ENCODE assay signal across 16 cellular contexts in the genomic region with DNA sequence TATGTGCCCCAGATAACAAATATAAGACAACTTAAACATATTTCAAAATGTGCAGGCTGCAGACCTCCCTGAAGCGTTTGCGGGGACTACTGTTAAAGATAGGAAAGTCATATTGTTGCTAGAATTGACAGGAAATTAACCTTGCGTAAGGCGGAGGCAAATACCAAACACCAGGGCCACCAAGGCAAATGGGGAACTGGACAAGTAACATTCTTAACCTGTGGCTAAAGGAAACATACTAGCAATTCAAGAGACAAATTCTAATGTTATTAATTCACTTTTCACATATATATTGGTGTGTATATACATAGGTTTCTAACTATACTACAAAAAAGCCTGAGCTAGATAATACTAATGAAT. TPM values are rescaled to one million over a fixed set of nuclear protein-coding genes. Genes with fewer than 3 reads are reported as not detected.
DNase-seq lines count a peak whose midpoint lies in the region; ATAC-seq and TF ChIP-seq lines count a peak whose summit lies in the region.
"Had no signal": no experiment of that assay in that cellular context is flagged by ENCODE, and none has a peak within 500 bp of the region (broad histone marks: within the 10 kb centered on the region; RNA-seq: fewer than 3 reads in every experiment).

No MANE protein-coding gene starts in this region.

- TF ChIP-seq CTCF in PC-9 (conservative IDR thresholded peaks at IDR 0.05) (no peak; the same call in 1 of the 2 replicates), endodermal cell (conservative IDR thresholded peaks at IDR 0.05) (peak; percentile 9), smooth muscle cell (IDR thresholded peaks at IDR 0.05; ENCODE audit: borderline replicate concordance, insufficient read depth, poor library complexity, severe bottlenecking) (no peak)

- H3K9me3 Mint-ChIP-seq in activated naive CD8-positive, alpha-beta T cell (ENCODE audit: low read depth): no peaks in the 10 kb centered on the region
- no peaks in the 10 kb centered on the region for H3K9me3 Mint-ChIP-seq in activated naive CD8-positive, alpha-beta T cell treated with anti-CD3 and anti-CD28 coated beads for 36 hours
- no peaks in the 10 kb centered on the region for H3K9me3 Mint-ChIP-seq in endodermal cell
- H3K9me3 Mint-ChIP-seq: activated naive CD8-positive, alpha-beta T cell treated with anti-CD3 and anti-CD28 coated beads, Interleukin-2, amount 10 ng/mL, durations not matched to agents 7 days and 5 days had no signal

- H3K27me3 ChIP-seq in PC-9 (ENCODE audit: insufficient read depth, low read depth) (peaks cover 8% of the 10 kb centered on the region; the same call in 1 of the 2 replicates), endodermal cell (ENCODE audit: control insufficient read depth, insufficient read depth, low read length, poor library complexity, severe bottlenecking) (peaks cover 62% of the 10 kb centered on the region), smooth muscle cell (ENCODE audit: low read depth) (peaks cover 67% of the 10 kb centered on the region)

- ATAC-seq in HG03039 (IDR thresholded peaks at IDR 0.05; ENCODE audit: unreplicated experiment): no peak

- no peaks in the 10 kb centered on the region for H3K9me3 ChIP-seq in PC-9 (ENCODE audit: insufficient read depth, low read depth)
- no peaks in the 10 kb centered on the region for H3K9me3 ChIP-seq in endodermal cell (ENCODE audit: control insufficient read depth, low read length)
- H3K9me3 ChIP-seq in smooth muscle cell (replicated peaks; ENCODE audit: low read depth): no peaks in the 10 kb centered on the region
- H3K9me3 ChIP-seq: suprapubic skin had no signal

- H3K27ac Mint-ChIP-seq in activated naive CD8-positive, alpha-beta T cell: no peak overlapping the region
- H3K27ac Mint-ChIP-seq in activated naive CD8-positive, alpha-beta T cell treated with anti-CD3 and anti-CD28 coated beads for 36 hours: no peak overlapping the region
- no peak overlapping the region for H3K27ac Mint-ChIP-seq in endodermal cell
- H3K27ac Mint-ChIP-seq: activated CD8-positive, alpha-beta memory T cell treated with anti-CD3 and anti-CD28 coated beads, Interleukin-2, amount 10 ng/mL, durations not matched to agents 7 days and 5 days; activated naive CD8-positive, alpha-beta T cell treated with anti-CD3 and anti-CD28 coated beads, Interleukin-2, amount 10 ng/mL, durations not matched to agents 7 days and 5 days had no signal

- POLR2A ChIA-PET in PC-9 (lab: Charles Lee; ENCODE audit: unreplicated experiment): interaction anchor here (0.5 kb wide), 1 partner anchor 55 kb away, joined by 3 read pairs; no protein-coding TSS in a partner anchor

- DNase-seq in activated naive CD8-positive, alpha-beta T cell treated with anti-CD3 and anti-CD28 coated beads for 36 hours: no peak
- DNase-seq in PC-9: peak in 1 of 2 experiments; percentile 39
- no peak for DNase-seq in endodermal cell
- no peak for DNase-seq in smooth muscle cell (lab: John Stamatoyannopoulos, UW; ENCODE audit: unreplicated experiment)
- DNase-seq in stimulated activated CD4-positive, alpha-beta T cell treated with anti-CD3 and anti-CD28 coated beads, Interleukin-2, amount 100 ng/mL, for 48 hours: no peak
- no peak for DNase-seq in OCI-M2 (lab: John Stamatoyannopoulos, UW; ENCODE audit: unreplicated experiment)
- DNase-seq: DMS153; NK-92 treated with Interleukin-12 subunit alpha and Interleukin-12 subunit beta, amount 100 ng/mL, for 24 hours had no signal

- H3K4me3 ChIP-seq in PC-9: no peak overlapping the region
- H3K4me3 ChIP-seq in endodermal cell (ENCODE audit: low read length): no peak overlapping the region
- no peak overlapping the region for H3K4me3 ChIP-seq in smooth muscle cell
- H3K4me3 ChIP-seq: lung, SJSA1 had no signal

- intact Hi-C loops in PC-9 (cut with micrococcal nuclease; ENCODE audit: unreplicated experiment): loop anchor here (2.0 to 10.0 kb wide), 3 partner anchors 233 to 299 kb away; partner anchors contain the start of genes INSRR and LRRC71

- H4K20me1 ChIP-seq in PC-9 (ENCODE audit: insufficient read depth): no peaks in the 10 kb centered on the region
- H4K20me1 ChIP-seq in smooth muscle cell (ENCODE audit: low read depth): no peaks in the 10 kb centered on the region

- H3K79me2 ChIP-seq in PC-9 (ENCODE audit: low read depth) (no peaks in the 10 kb centered on the region), smooth muscle cell (ENCODE audit: low read depth) (no peaks in the 10 kb centered on the region)

- H3K36me3 ChIP-seq in PC-9 (ENCODE audit: low read depth) (no peaks in the 10 kb centered on the region), endodermal cell (ENCODE audit: control insufficient read depth, insufficient read depth, low read length) (no peaks in the 10 kb centered on the region), smooth muscle cell (ENCODE audit: low read depth) (no peaks in the 10 kb centered on the region)
- H3K36me3 ChIP-seq: SJSA1, suprapubic skin had no signal

- no peak overlapping the region for H3K27ac ChIP-seq in PC-9
- H3K27ac ChIP-seq in endodermal cell (ENCODE audit: low read depth, low read length): no peak overlapping the region
- no peak overlapping the region for H3K27ac ChIP-seq in smooth muscle cell (ENCODE audit: low read depth)
- H3K27ac ChIP-seq: SJSA1, suprapubic skin had no signal

- H3K4me2 ChIP-seq in PC-9 (0 out of 2 replicates have a peak overlapping the region, but pooled peaks have one; percentile 15), smooth muscle cell (peak overlapping the region; percentile 87)

- BruUV-seq in PC-9 (replicated peaks; lab: Mats Ljungman, UMichigan): no TSS peak

- H3K36me3 Mint-ChIP-seq in activated naive CD8-positive, alpha-beta T cell: no peaks in the 10 kb centered on the region
- H3K36me3 Mint-ChIP-seq in activated naive CD8-positive, alpha-beta T cell treated with anti-CD3 and anti-CD28 coated beads for 36 hours: no peaks in the 10 kb centered on the region
- no peaks in the 10 kb centered on the region for H3K36me3 Mint-ChIP-seq in endodermal cell (ENCODE audit: low read depth)
- H3K36me3 Mint-ChIP-seq: activated CD8-positive, alpha-beta memory T cell treated with anti-CD3 and anti-CD28 coated beads, Interleukin-2, amount 10 ng/mL, durations not matched to agents 7 days and 5 days; activated naive CD8-positive, alpha-beta T cell treated with anti-CD3 and anti-CD28 coated beads, Interleukin-2, amount 10 ng/mL, durations not matched to agents 7 days and 5 days had no signal

- H3F3A ChIP-seq in PC-9 (ENCODE audit: insufficient read depth, low read depth) (peaks cover 24% of the 10 kb centered on the region), smooth muscle cell (ENCODE audit: low read depth) (no peaks in the 10 kb centered on the region)

- H3K4me1 Mint-ChIP-seq in activated naive CD8-positive, alpha-beta T cell (ENCODE audit: low read depth): peaks cover 9% of the 10 kb centered on the region
- H3K4me1 Mint-ChIP-seq in activated naive CD8-positive, alpha-beta T cell treated with anti-CD3 and anti-CD28 coated beads for 36 hours: peaks cover 5% of the 10 kb centered on the region
- H3K4me1 Mint-ChIP-seq in endodermal cell: peaks cover 10% of the 10 kb centered on the region

- 51% methylated on average over 4 of the region's 4 CpGs; no CpG with 5 or more reads in 1 of the 2 experiments for WGBS in endodermal cell (ENCODE audit: insufficient coverage in 1 of 2, insufficient read length in 1 of 2), 2 experiments
- 50% methylated on average over 4 of the region's 4 CpGs for WGBS in smooth muscle cell (ENCODE audit: low lambda C conversion rate)

- peaks cover 26% of the 10 kb centered on the region for H3K4me1 ChIP-seq in PC-9 (replicated peaks; ENCODE audit: insufficient read depth)
- H3K4me1 ChIP-seq in endodermal cell (ENCODE audit: control insufficient read depth, insufficient read depth, low read length): no peaks in the 10 kb centered on the region
- peaks cover 8% of the 10 kb centered on the region for H3K4me1 ChIP-seq in smooth muscle cell (ENCODE audit: low read depth)

- H2AFZ ChIP-seq in PC-9 (no peak overlapping the region), smooth muscle cell (ENCODE audit: low read depth) (no peak overlapping the region)

- H3K4me3 Mint-ChIP-seq in activated naive CD8-positive, alpha-beta T cell: peak overlapping the region; percentile 90
- H3K4me3 Mint-ChIP-seq in activated naive CD8-positive, alpha-beta T cell treated with anti-CD3 and anti-CD28 coated beads for 36 hours: no peak overlapping the region
- no peak overlapping the region for H3K4me3 Mint-ChIP-seq in endodermal cell
- H3K4me3 Mint-ChIP-seq: activated CD8-positive, alpha-beta memory T cell treated with anti-CD3 and anti-CD28 coated beads, Interleukin-2, amount 10 ng/mL, durations not matched to agents 7 days and 5 days had no signal

- no peaks in the 10 kb centered on the region for H3K9me2 ChIP-seq in PC-9 (ENCODE audit: insufficient read depth)

- H3K9ac ChIP-seq in endodermal cell (ENCODE audit: extremely low read depth, low read length, poor library complexity, severe bottlenecking) (no peak overlapping the region), smooth muscle cell (ENCODE audit: low read depth) (no peak overlapping the region)

- CTCF ChIA-PET in PC-9 (lab: Charles Lee): interaction anchor here (0.5 to 1.6 kb wide), 7 partner anchors 12 to 234 kb away, joined by 3 to 7 read pairs (median 4); no protein-coding TSS in a partner anchor

- H3K27me3 Mint-ChIP-seq in activated naive CD8-positive, alpha-beta T cell: peaks cover 36% of the 10 kb centered on the region
- H3K27me3 Mint-ChIP-seq in activated naive CD8-positive, alpha-beta T cell treated with anti-CD3 and anti-CD28 coated beads for 36 hours: peaks cover 80% of the 10 kb centered on the region
- H3K27me3 Mint-ChIP-seq in endodermal cell (ENCODE audit: insufficient read depth): peaks cover 88% of the 10 kb centered on the region

RNA-seq across cellular contexts. Expression of gene HAPLN2, which starts 6.8 kb away (rescaled TPM):
- not detected for total RNA-seq in activated naive CD8-positive, alpha-beta T cell treated with anti-CD3 and anti-CD28 coated beads for 36 hours
- total RNA-seq in PC-9 (2021) (0.58 TPM in 1 of 2 replicates, not detected in the other), endodermal cell (1 to 10 TPM in 1 of 2 donors, under 1 TPM in 1; 0.42 to 2.8 TPM), smooth muscle cell (not detected in 2 replicates)
- polyA plus RNA-seq in endodermal cell (2013, experiment 1 of 2): 0.82 TPM
- 0.54 TPM for polyA plus RNA-seq in endodermal cell (2013, experiment 2 of 2)
- polyA plus RNA-seq in smooth muscle cell: 1.00 TPM in 1 of 2 replicates, not detected in the other
- total RNA-seq: activated CD8-positive, alpha-beta memory T cell treated with anti-CD3 and anti-CD28 coated beads, Interleukin-2, amount 10 ng/mL, durations not matched to agents 7 days and 5 days; SJSA1 had no signal

RNA-seq across cellular contexts. Expression of gene BCAN, which starts 15.9 kb away (rescaled TPM):
- total RNA-seq in activated naive CD8-positive, alpha-beta T cell treated with anti-CD3 and anti-CD28 coated beads for 36 hours: not detected
- total RNA-seq in PC-9 (2021) (not detected in 2 replicates), endodermal cell (under 1 TPM in 1 of 2 donors, not detected in 1; 0.31 TPM), smooth muscle cell (not detected in 2 replicates)
- 1.6 TPM for polyA plus RNA-seq in endodermal cell (2013, experiment 1 of 2)
- 0.83 TPM for polyA plus RNA-seq in endodermal cell (2013, experiment 2 of 2)
- 0.79 TPM in 1 of 2 replicates, not detected in the other for polyA plus RNA-seq in smooth muscle cell
- total RNA-seq: activated naive CD8-positive, alpha-beta T cell treated with anti-CD3 and anti-CD28 coated beads, Interleukin-2, amount 10 ng/mL, durations not matched to agents 7 days and 5 days; omental fat pad; SJSA1 had no signal

RNA-seq across cellular contexts. Expression of gene GPATCH4, which starts 24.8 kb away (rescaled TPM):
- total RNA-seq in activated naive CD8-positive, alpha-beta T cell treated with anti-CD3 and anti-CD28 coated beads for 36 hours: 100 to 1,000 TPM; 103 TPM
- 17.5 and 17.6 TPM in 2 replicates for total RNA-seq in PC-9 (2021)
- 10 to 100 TPM; 23.0 to 34.4 TPM for total RNA-seq in endodermal cell
- polyA plus RNA-seq in endodermal cell (2013, experiment 1 of 2): 19.7 TPM
- 17.4 TPM for polyA plus RNA-seq in endodermal cell (2013, experiment 2 of 2)
- total RNA-seq in smooth muscle cell: 7.5 and 11.9 TPM in 2 replicates
- polyA plus RNA-seq in smooth muscle cell: 19.9 and 31.3 TPM in 2 replicates

RNA-seq across cellular contexts. Expression of gene NAXE, which starts 34.5 kb away (rescaled TPM):
- total RNA-seq in activated naive CD8-positive, alpha-beta T cell treated with anti-CD3 and anti-CD28 coated beads for 36 hours: 10 to 100 TPM; 65.9 to 68.2 TPM
- total RNA-seq in PC-9 (2021): 83.9 and 90.3 TPM in 2 replicates
- 100 to 1,000 TPM in 1 of 2 donors, 10 to 100 TPM in 1; 96.0 to 129 TPM for total RNA-seq in endodermal cell
- polyA plus RNA-seq in endodermal cell (2013, experiment 1 of 2): 72.2 TPM
- polyA plus RNA-seq in endodermal cell (2013, experiment 2 of 2): 60.4 TPM
- 50.5 and 53.7 TPM in 2 replicates for total RNA-seq in smooth muscle cell
- polyA plus RNA-seq in smooth muscle cell: 72.5 and 85.5 TPM in 2 replicates

RNA-seq across cellular contexts. Expression of gene TTC24, which starts 46.5 kb away (rescaled TPM):
- total RNA-seq in activated naive CD8-positive, alpha-beta T cell treated with anti-CD3 and anti-CD28 coated beads for 36 hours: 10 to 100 TPM; 18.7 to 19.6 TPM
- total RNA-seq in PC-9 (2021): not detected in 2 replicates
- total RNA-seq in endodermal cell: not detected
- not detected for polyA plus RNA-seq in endodermal cell (2013, experiment 1 of 2)
- not detected for polyA plus RNA-seq in endodermal cell (2013, experiment 2 of 2)
- total RNA-seq in smooth muscle cell: not detected in 2 replicates
- polyA plus RNA-seq in smooth muscle cell: not detected in 2 replicates
- total RNA-seq: omental fat pad, SJSA1, suprapubic skin had no signal
